Comparison of ENCODE assay signal across 23 cellular contexts in genomic region chr4:89682808-89683207, GRCh38.
DNase-seq lines count a peak whose midpoint lies in the region; ATAC-seq, FAIRE-seq and TF ChIP-seq lines count a peak whose summit lies in the region.
"Had no signal": no experiment of that assay in that cellular context is flagged by ENCODE, and none has a peak within 500 bp of the region (broad histone marks: within the 10 kb centered on the region; RNA-seq: fewer than 3 reads in every experiment).

No MANE protein-coding gene starts in this region.

- H2AFZ ChIP-seq in GM23338, result no peak overlapping the region

- peaks cover 17% of the 10 kb centered on the region; the same call in 1 of the 2 replicates for H3K36me3 ChIP-seq in GM23338 (ENCODE audit: insufficient read depth)
- H3K36me3 ChIP-seq in bronchial epithelial cell (ENCODE audit: control insufficient read depth, insufficient read depth, low read length), result peaks cover 1% of the 10 kb centered on the region
- no peaks in the 10 kb centered on the region for H3K36me3 ChIP-seq in kidney (ENCODE audit: control insufficient read depth in 1 of 2, insufficient read depth in 2 of 2, low read length in 2 of 2)
- H3K36me3 ChIP-seq in esophagus squamous epithelium, result no peaks in the 10 kb centered on the region

- H3K27ac Mint-ChIP-seq in GM23338, result peak overlapping the region; percentile 4; the same call in 1 of the 2 replicates
- H3K27ac Mint-ChIP-seq: activated CD4-positive, alpha-beta memory T cell treated with anti-CD3 and anti-CD28 coated beads, Interleukin-2, amount 10 ng/mL, durations not matched to agents 7 days and 5 days; activated naive CD4-positive, alpha-beta T cell treated with anti-CD3 and anti-CD28 coated beads, Interleukin-2, amount 50 U/mL, for 24 hours; activated T-cell treated with anti-CD3 and anti-CD28 coated beads, Interleukin-2, amount 50 U/mL, for 24 hours; CD4-positive, CD25-positive, alpha-beta regulatory T cell; T-cell had no signal

- H3K36me3 Mint-ChIP-seq in GM23338 (ENCODE audit: low read depth), result peaks cover 33% of the 10 kb centered on the region
- H3K36me3 Mint-ChIP-seq: activated naive CD4-positive, alpha-beta T cell treated with anti-CD3 and anti-CD28 coated beads, Interleukin-2, amount 50 U/mL, for 24 hours; CD4-positive, CD25-positive, alpha-beta regulatory T cell; T-cell had no signal

- H3K79me2 ChIP-seq in GM23338 (replicated peaks; ENCODE audit: insufficient read depth), result peaks cover 42% of the 10 kb centered on the region

- ATAC-seq in GM23338, result peak; percentile 44; the same call in 2 of the 3 replicates
- ATAC-seq: left lobe of liver, T-cell had no signal

- no peaks in the 10 kb centered on the region for H4K20me1 ChIP-seq in GM23338 (replicated peaks; ENCODE audit: insufficient read depth)

- peaks cover 12% of the 10 kb centered on the region; the same call in 2 of the 3 replicates for H3K9me3 Mint-ChIP-seq in GM23338
- H3K9me3 Mint-ChIP-seq: activated CD4-positive, alpha-beta memory T cell treated with anti-CD3 and anti-CD28 coated beads, Interleukin-2, amount 10 ng/mL, durations not matched to agents 7 days and 5 days; activated naive CD4-positive, alpha-beta T cell treated with anti-CD3 and anti-CD28 coated beads, Interleukin-2, amount 50 U/mL, for 24 hours; activated T-cell treated with anti-CD3 and anti-CD28 coated beads, Interleukin-2, amount 50 U/mL, for 24 hours; CD4-positive, CD25-positive, alpha-beta regulatory T cell; T-cell had no signal

- no peaks in the 10 kb centered on the region for H3K9me3 ChIP-seq in kidney (ENCODE audit: control insufficient read depth in 1 of 2, low read length in 2 of 2)
- no peaks in the 10 kb centered on the region for H3K9me3 ChIP-seq in esophagus squamous epithelium

- peak overlapping the region; percentile 72 for H3K4me3 Mint-ChIP-seq in GM23338
- H3K4me3 Mint-ChIP-seq: activated CD4-positive, alpha-beta memory T cell treated with anti-CD3 and anti-CD28 coated beads, Interleukin-2, amount 10 ng/mL, durations not matched to agents 7 days and 5 days; activated naive CD4-positive, alpha-beta T cell treated with anti-CD3 and anti-CD28 coated beads, Interleukin-2, amount 50 U/mL, for 24 hours; activated T-cell treated with anti-CD3 and anti-CD28 coated beads, Interleukin-2, amount 50 U/mL, for 24 hours; CD4-positive, CD25-positive, alpha-beta regulatory T cell; T-cell had no signal

- TF ChIP-seq CTCF in GM23338 (conservative IDR thresholded peaks at IDR 0.05; ENCODE audit: low read depth in 2 of 2) (no peak), bronchial epithelial cell (IDR thresholded peaks at IDR 0.05; ENCODE audit: insufficient read depth, low read length, severe bottlenecking) (no peak), kidney (IDR thresholded peaks at IDR 0.05; ENCODE audit: borderline replicate concordance, extremely low read depth, insufficient read depth) (no peak), esophagus squamous epithelium (IDR thresholded peaks at IDR 0.05) (no peak)

- TF ChIP-seq POLR2A in erythroblast (IDR thresholded peaks at IDR 0.05; ENCODE audit: low read length) (no peak), esophagus squamous epithelium (IDR thresholded peaks at IDR 0.05) (no peak)

- FAIRE-seq in bronchial epithelial cell (lab: Jason Lieb, UNC) (no peak), kidney (lab: Jason Lieb, UNC) (no peak)

- peaks cover 14% of the 10 kb centered on the region; the same call in 2 of the 3 replicates for H3K4me1 Mint-ChIP-seq in GM23338

- whole genome bisulfite sequencing in esophagus squamous epithelium, 2 donors, result 78% methylated on average over 2 of the region's 2 CpGs

- H3K27me3 Mint-ChIP-seq in GM23338 (ENCODE audit: insufficient read depth, low read depth, poor library complexity), result no peaks in the 10 kb centered on the region
- H3K27me3 Mint-ChIP-seq: CD4-positive, CD25-positive, alpha-beta regulatory T cell had no signal

- DNase-seq in GM23338 (ENCODE audit: low spot score) (no peak), NCI-H748 (lab: John Stamatoyannopoulos, UW; ENCODE audit: unreplicated experiment) (peak; percentile 1), bronchial epithelial cell (ENCODE audit: low read depth) (no peak), iris pigment epithelial cell (ENCODE audit: low read depth) (peak; percentile 9), erythroblast (lab: John Stamatoyannopoulos, UW) (no peak), kidney (no peak), esophagus squamous epithelium (lab: John Stamatoyannopoulos, UW) (no peak), AML-193 (lab: John Stamatoyannopoulos, UW) (no peak)
- DNase-seq: ACHN; activated CD4-positive, alpha-beta memory T cell treated with anti-CD3 and anti-CD28 coated beads, Interleukin-2, amount 10 ng/mL, durations not matched to agents 7 days and 5 days; activated T-cell treated with anti-CD3 and anti-CD28 coated beads, Interleukin-2, amount 50 U/mL, for 24 hours; CD4-positive, CD25-positive, alpha-beta regulatory T cell; GF-D8; hippocampal formation; IMR-90; MM.1S; NCI-H446; SHP77; stimulated activated CD4-positive, alpha-beta T cell treated with anti-CD3 and anti-CD28 coated beads, Interleukin-12 subunit alpha, Interleukin-12 subunit beta, amount 100 ng/mL, for 4 hours; substantia nigra; T-cell had no signal

- intact Hi-C loops in kidney (cut with DNase I) (no loop called here), esophagus squamous epithelium (cut with DNase I) (no loop called here)

- no peaks in the 10 kb centered on the region for H3F3A ChIP-seq in GM23338 (replicated peaks; ENCODE audit: low read depth)

- H3K4me1 ChIP-seq in GM23338 (ENCODE audit: insufficient read depth) (no peaks in the 10 kb centered on the region; the same call in 1 of the 2 replicates), kidney (ENCODE audit: control insufficient read depth in 1 of 2, insufficient read depth in 1 of 2, low read depth in 1 of 2, low read length in 2 of 2) (no peaks in the 10 kb centered on the region), esophagus squamous epithelium (no peaks in the 10 kb centered on the region)

- H3K4me3 ChIP-seq in GM23338 (peak overlapping the region; percentile 61), bronchial epithelial cell (ENCODE audit: low read depth, low read length) (peak overlapping the region; percentile 18), kidney (ENCODE audit: low read length in 2 of 2) (no peak overlapping the region), esophagus squamous epithelium (no peak overlapping the region)

- no peaks in the 10 kb centered on the region for H3K27me3 ChIP-seq in GM23338 (ENCODE audit: insufficient read depth)
- no peaks in the 10 kb centered on the region for H3K27me3 ChIP-seq in bronchial epithelial cell (ENCODE audit: control insufficient read depth, insufficient read depth, low read length)
- H3K27me3 ChIP-seq in esophagus squamous epithelium, result no peaks in the 10 kb centered on the region

- H3K27ac ChIP-seq in GM23338 (ENCODE audit: low read depth), result no peak overlapping the region
- no peak overlapping the region for H3K27ac ChIP-seq in kidney (ENCODE audit: low read depth in 2 of 2, low read length in 2 of 2)
- no peak overlapping the region for H3K27ac ChIP-seq in esophagus squamous epithelium

- H3K9ac ChIP-seq in kidney (ENCODE audit: low read length in 2 of 2), result no peak overlapping the region

- no peaks in the 10 kb centered on the region for H3K9me2 ChIP-seq in GM23338 (ENCODE audit: insufficient read depth)

- peak overlapping the region; percentile 82 for H3K4me2 ChIP-seq in GM23338

TF ChIP-seq in GM23338, 12 proteins besides CTCF, POLR2A, EP300 and RAD21:
- TF ChIP-seq STAT1 (IDR thresholded peaks at IDR 0.05; ENCODE audit: unreplicated experiment), result no peak
- no peak for TF ChIP-seq CREB1 (CRISPR knock-in tag; IDR thresholded peaks at IDR 0.05; ENCODE audit: low read depth)
- no peak for TF ChIP-seq EZH2 (IDR thresholded peaks at IDR 0.05; ENCODE audit: low read depth, unreplicated experiment)
- TF ChIP-seq JUNB (IDR thresholded peaks at IDR 0.05; ENCODE audit: unreplicated experiment), result no peak
- TF ChIP-seq, protein P1, sequence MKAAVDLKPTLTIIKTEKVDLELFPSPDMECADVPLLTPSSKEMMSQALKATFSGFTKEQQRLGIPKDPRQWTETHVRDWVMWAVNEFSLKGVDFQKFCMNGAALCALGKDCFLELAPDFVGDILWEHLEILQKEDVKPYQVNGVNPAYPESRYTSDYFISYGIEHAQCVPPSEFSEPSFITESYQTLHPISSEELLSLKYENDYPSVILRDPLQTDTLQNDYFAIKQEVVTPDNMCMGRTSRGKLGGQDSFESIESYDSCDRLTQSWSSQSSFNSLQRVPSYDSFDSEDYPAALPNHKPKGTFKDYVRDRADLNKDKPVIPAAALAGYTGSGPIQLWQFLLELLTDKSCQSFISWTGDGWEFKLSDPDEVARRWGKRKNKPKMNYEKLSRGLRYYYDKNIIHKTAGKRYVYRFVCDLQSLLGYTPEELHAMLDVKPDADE (IDR thresholded peaks at IDR 0.05), result no peak
- no peak for TF ChIP-seq NANOG (IDR thresholded peaks at IDR 0.05; ENCODE audit: borderline replicate concordance)
- no peak for TF ChIP-seq ZNF331 (CRISPR knock-in tag; IDR thresholded peaks at IDR 0.05; ENCODE audit: low read depth)
- no peak for TF ChIP-seq EZH2phosphoT487 (IDR thresholded peaks at IDR 0.05; ENCODE audit: unreplicated experiment)
- no peak for TF ChIP-seq ZNF114 (CRISPR knock-in tag; IDR thresholded peaks at IDR 0.05)

Comparison
In these comparisons a context has a peak if more than half of its experiments do, and no peak if none do; other contexts are left out.
1. DNase-seq: peak in NCI-H748 (single experiment) and iris pigment epithelial cell (single experiment); none in GM23338 (single experiment), bronchial epithelial cell (single experiment), erythroblast (0 of 2), kidney (single experiment), esophagus squamous epithelium (single experiment) and AML-193 (0 of 2).
2. H3K4me3 ChIP-seq: peak in GM23338 (single experiment) and bronchial epithelial cell (single experiment); none in kidney (0 of 2) and esophagus squamous epithelium (0 of 4).